Comparison of ENCODE assay signal across 1 cellular context in the genomic region with DNA sequence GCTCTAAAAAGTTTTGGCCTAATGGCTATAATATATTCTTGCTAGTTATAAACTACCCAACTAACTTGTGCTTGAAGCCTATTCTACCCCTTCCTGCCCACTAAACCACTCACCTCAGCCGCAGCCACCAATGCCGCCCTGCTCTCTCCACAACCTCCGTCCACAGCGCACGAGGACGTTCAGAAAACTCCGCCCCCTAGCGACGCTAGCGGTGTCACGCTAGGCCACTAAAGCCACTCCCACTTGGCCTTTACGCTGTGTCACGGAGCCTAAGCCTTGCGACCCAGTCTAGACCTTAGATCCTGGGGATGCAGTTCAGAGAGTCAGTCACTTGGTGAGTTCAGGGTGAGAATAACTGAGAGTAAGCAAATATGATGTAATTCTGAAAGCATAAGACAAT.
A peak's percentile ranks its signal among the peaks of the same experiment; 100 is the strongest.
TF ChIP-seq lines count a peak whose summit lies in the region.

A gene (minus strand): TSS at position 171 of the 400 bp plus-strand sequence. CDS start 922 bp downstream, outside the sequence.

TF ChIP-seq in K562, 482 proteins besides CTCF, POLR2A, EP300 and RAD21 (continued from another document):
- TF ChIP-seq, protein P1, sequence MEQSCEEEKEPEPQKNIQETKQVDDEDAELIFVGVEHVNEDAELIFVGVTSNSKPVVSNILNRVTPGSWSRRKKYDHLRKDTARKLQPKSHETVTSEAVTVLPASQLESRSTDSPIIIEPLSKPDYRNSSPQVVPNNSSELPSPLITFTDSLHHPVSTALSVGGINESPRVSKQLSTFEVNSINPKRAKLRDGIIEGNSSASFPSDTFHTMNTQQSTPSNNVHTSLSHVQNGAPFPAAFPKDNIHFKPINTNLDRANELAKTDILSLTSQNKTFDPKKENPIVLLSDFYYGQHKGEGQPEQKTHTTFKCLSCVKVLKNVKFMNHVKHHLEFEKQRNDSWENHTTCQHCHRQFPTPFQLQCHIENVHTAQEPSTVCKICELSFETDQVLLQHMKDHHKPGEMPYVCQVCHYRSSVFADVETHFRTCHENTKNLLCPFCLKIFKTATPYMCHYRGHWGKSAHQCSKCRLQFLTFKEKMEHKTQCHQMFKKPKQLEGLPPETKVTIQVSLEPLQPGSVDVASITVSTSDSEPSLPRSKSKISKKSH (CRISPR knock-in tag; IDR thresholded peaks at IDR 0.05), result no peak
- TF ChIP-seq, protein P2, sequence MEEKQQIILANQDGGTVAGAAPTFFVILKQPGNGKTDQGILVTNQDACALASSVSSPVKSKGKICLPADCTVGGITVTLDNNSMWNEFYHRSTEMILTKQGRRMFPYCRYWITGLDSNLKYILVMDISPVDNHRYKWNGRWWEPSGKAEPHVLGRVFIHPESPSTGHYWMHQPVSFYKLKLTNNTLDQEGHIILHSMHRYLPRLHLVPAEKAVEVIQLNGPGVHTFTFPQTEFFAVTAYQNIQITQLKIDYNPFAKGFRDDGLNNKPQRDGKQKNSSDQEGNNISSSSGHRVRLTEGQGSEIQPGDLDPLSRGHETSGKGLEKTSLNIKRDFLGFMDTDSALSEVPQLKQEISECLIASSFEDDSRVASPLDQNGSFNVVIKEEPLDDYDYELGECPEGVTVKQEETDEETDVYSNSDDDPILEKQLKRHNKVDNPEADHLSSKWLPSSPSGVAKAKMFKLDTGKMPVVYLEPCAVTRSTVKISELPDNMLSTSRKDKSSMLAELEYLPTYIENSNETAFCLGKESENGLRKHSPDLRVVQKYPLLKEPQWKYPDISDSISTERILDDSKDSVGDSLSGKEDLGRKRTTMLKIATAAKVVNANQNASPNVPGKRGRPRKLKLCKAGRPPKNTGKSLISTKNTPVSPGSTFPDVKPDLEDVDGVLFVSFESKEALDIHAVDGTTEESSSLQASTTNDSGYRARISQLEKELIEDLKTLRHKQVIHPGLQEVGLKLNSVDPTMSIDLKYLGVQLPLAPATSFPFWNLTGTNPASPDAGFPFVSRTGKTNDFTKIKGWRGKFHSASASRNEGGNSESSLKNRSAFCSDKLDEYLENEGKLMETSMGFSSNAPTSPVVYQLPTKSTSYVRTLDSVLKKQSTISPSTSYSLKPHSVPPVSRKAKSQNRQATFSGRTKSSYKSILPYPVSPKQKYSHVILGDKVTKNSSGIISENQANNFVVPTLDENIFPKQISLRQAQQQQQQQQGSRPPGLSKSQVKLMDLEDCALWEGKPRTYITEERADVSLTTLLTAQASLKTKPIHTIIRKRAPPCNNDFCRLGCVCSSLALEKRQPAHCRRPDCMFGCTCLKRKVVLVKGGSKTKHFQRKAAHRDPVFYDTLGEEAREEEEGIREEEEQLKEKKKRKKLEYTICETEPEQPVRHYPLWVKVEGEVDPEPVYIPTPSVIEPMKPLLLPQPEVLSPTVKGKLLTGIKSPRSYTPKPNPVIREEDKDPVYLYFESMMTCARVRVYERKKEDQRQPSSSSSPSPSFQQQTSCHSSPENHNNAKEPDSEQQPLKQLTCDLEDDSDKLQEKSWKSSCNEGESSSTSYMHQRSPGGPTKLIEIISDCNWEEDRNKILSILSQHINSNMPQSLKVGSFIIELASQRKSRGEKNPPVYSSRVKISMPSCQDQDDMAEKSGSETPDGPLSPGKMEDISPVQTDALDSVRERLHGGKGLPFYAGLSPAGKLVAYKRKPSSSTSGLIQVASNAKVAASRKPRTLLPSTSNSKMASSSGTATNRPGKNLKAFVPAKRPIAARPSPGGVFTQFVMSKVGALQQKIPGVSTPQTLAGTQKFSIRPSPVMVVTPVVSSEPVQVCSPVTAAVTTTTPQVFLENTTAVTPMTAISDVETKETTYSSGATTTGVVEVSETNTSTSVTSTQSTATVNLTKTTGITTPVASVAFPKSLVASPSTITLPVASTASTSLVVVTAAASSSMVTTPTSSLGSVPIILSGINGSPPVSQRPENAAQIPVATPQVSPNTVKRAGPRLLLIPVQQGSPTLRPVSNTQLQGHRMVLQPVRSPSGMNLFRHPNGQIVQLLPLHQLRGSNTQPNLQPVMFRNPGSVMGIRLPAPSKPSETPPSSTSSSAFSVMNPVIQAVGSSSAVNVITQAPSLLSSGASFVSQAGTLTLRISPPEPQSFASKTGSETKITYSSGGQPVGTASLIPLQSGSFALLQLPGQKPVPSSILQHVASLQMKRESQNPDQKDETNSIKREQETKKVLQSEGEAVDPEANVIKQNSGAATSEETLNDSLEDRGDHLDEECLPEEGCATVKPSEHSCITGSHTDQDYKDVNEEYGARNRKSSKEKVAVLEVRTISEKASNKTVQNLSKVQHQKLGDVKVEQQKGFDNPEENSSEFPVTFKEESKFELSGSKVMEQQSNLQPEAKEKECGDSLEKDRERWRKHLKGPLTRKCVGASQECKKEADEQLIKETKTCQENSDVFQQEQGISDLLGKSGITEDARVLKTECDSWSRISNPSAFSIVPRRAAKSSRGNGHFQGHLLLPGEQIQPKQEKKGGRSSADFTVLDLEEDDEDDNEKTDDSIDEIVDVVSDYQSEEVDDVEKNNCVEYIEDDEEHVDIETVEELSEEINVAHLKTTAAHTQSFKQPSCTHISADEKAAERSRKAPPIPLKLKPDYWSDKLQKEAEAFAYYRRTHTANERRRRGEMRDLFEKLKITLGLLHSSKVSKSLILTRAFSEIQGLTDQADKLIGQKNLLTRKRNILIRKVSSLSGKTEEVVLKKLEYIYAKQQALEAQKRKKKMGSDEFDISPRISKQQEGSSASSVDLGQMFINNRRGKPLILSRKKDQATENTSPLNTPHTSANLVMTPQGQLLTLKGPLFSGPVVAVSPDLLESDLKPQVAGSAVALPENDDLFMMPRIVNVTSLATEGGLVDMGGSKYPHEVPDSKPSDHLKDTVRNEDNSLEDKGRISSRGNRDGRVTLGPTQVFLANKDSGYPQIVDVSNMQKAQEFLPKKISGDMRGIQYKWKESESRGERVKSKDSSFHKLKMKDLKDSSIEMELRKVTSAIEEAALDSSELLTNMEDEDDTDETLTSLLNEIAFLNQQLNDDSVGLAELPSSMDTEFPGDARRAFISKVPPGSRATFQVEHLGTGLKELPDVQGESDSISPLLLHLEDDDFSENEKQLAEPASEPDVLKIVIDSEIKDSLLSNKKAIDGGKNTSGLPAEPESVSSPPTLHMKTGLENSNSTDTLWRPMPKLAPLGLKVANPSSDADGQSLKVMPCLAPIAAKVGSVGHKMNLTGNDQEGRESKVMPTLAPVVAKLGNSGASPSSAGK (IDR thresholded peaks at IDR 0.05), result peak; percentile 87
TF ChIP-seq in K562: peak in this region for 18.
